In genomic region chr4:25955705-25956104, GRCh38 we compare ENCODE assay signal across 27 cellular contexts.
"Had no signal": no experiment of that assay in that cellular context is flagged by ENCODE, and none has a peak within 500 bp of the region (broad histone marks: within the 10 kb centered on the region; RNA-seq: fewer than 3 reads in every experiment).

No MANE protein-coding gene starts in this region.

- H3K9me3 ChIP-seq: adrenal gland, body of pancreas, colonic mucosa had no signal

- H3K4me3 ChIP-seq: adrenal gland, body of pancreas, colonic mucosa had no signal

- H3K4me1 ChIP-seq: adrenal gland, body of pancreas, colonic mucosa had no signal

- DNase-seq: activated CD4-positive, alpha-beta memory T cell treated with anti-CD3 and anti-CD28 coated beads for 36 hours; activated CD4-positive, alpha-beta T cell treated with anti-CD3 and anti-CD28 coated beads for 1 hour; activated CD4-positive, alpha-beta T cell treated with anti-CD3 and anti-CD28 coated beads for 4 hours; activated CD4-positive, alpha-beta T cell treated with anti-CD3 and anti-CD28 coated beads, Interleukin-2, amount 10 ng/mL, durations not matched to agents 7 days and 5 days; activated CD8-positive, alpha-beta memory T cell treated with anti-CD3 and anti-CD28 coated beads, Interleukin-2, amount 10 ng/mL, durations not matched to agents 7 days and 5 days; activated CD8-positive, alpha-beta memory T cell treated with anti-CD3 and anti-CD28 coated beads, Interleukin-2, amount 50 U/mL, for 4 hours; activated CD8-positive, alpha-beta T cell treated with anti-CD3 and anti-CD28 coated beads, Interleukin-2, amount 10 ng/mL, durations not matched to agents 7 days and 5 days; activated effector memory CD4-positive, alpha-beta T cell treated with anti-CD3 and anti-CD28 coated beads, Interleukin-2, amount 50 U/mL, for 16 hours; activated naive CD4-positive, alpha-beta T cell treated with anti-CD3 and anti-CD28 coated beads for 36 hours; activated naive CD8-positive, alpha-beta T cell treated with anti-CD3 and anti-CD28 coated beads for 36 hours; activated naive CD8-positive, alpha-beta T cell treated with anti-CD3 and anti-CD28 coated beads, Interleukin-2, amount 50 U/mL, for 24 hours; activated T-cell treated with anti-CD3 and anti-CD28 coated beads, Interleukin-2, amount 50 U/mL, for 24 hours; aorta; body of pancreas; caudate nucleus; colonic mucosa; effector CD8-positive, alpha-beta T cell; foreskin fibroblast; head of caudate nucleus; T-helper 1 cell; T-helper 17 cell; T1000 had no signal

- H3K27ac Mint-ChIP-seq: activated CD4-positive, alpha-beta memory T cell treated with anti-CD3 and anti-CD28 coated beads for 36 hours; activated CD4-positive, alpha-beta T cell treated with anti-CD3 and anti-CD28 coated beads, Interleukin-2, amount 10 ng/mL, durations not matched to agents 7 days and 5 days; activated CD8-positive, alpha-beta memory T cell treated with anti-CD3 and anti-CD28 coated beads, Interleukin-2, amount 10 ng/mL, durations not matched to agents 7 days and 5 days; activated CD8-positive, alpha-beta T cell treated with anti-CD3 and anti-CD28 coated beads, Interleukin-2, amount 10 ng/mL, durations not matched to agents 7 days and 5 days; activated naive CD4-positive, alpha-beta T cell treated with anti-CD3 and anti-CD28 coated beads for 36 hours; activated naive CD4-positive, alpha-beta T cell treated with anti-CD3 and anti-CD28 coated beads, Interleukin-2, amount 50 U/mL, for 24 hours; activated naive CD8-positive, alpha-beta T cell treated with anti-CD3 and anti-CD28 coated beads for 36 hours; activated naive CD8-positive, alpha-beta T cell treated with anti-CD3 and anti-CD28 coated beads, Interleukin-2, amount 50 U/mL, for 24 hours; activated T-cell treated with anti-CD3 and anti-CD28 coated beads, Interleukin-2, amount 50 U/mL, for 24 hours; activated T-helper 2 cell treated with anti-CD3 and anti-CD28 coated beads, Interferon-gamma antibody, Interleukin-2, Interleukin-4, amounts not matched to agents 10 μg/mL and 5 μg/mL and 100 μg/mL, durations not matched to agents 14 hours and 24 hours and 36 hours; T-helper 17 cell; T-helper 2 cell treated with Interferon-gamma antibody and Interleukin-4, amounts not matched to agents 5 μg/mL and 100 μg/mL, for 36 hours had no signal

- H3K27ac ChIP-seq: adrenal gland, body of pancreas, colonic mucosa had no signal

- H3K36me3 Mint-ChIP-seq: activated CD4-positive, alpha-beta memory T cell treated with anti-CD3 and anti-CD28 coated beads for 36 hours; activated CD8-positive, alpha-beta memory T cell treated with anti-CD3 and anti-CD28 coated beads, Interleukin-2, amount 10 ng/mL, durations not matched to agents 7 days and 5 days; activated naive CD4-positive, alpha-beta T cell treated with anti-CD3 and anti-CD28 coated beads, Interleukin-2, amount 50 U/mL, for 24 hours; activated naive CD8-positive, alpha-beta T cell treated with anti-CD3 and anti-CD28 coated beads for 36 hours had no signal

- H3K4me3 Mint-ChIP-seq: activated CD4-positive, alpha-beta memory T cell treated with anti-CD3 and anti-CD28 coated beads for 36 hours; activated CD4-positive, alpha-beta T cell treated with anti-CD3 and anti-CD28 coated beads, Interleukin-2, amount 10 ng/mL, durations not matched to agents 7 days and 5 days; activated CD8-positive, alpha-beta memory T cell treated with anti-CD3 and anti-CD28 coated beads, Interleukin-2, amount 10 ng/mL, durations not matched to agents 7 days and 5 days; activated CD8-positive, alpha-beta T cell treated with anti-CD3 and anti-CD28 coated beads, Interleukin-2, amount 10 ng/mL, durations not matched to agents 7 days and 5 days; activated naive CD4-positive, alpha-beta T cell treated with anti-CD3 and anti-CD28 coated beads for 36 hours; activated naive CD4-positive, alpha-beta T cell treated with anti-CD3 and anti-CD28 coated beads, Interleukin-2, amount 50 U/mL, for 24 hours; activated naive CD8-positive, alpha-beta T cell treated with anti-CD3 and anti-CD28 coated beads for 36 hours; activated naive CD8-positive, alpha-beta T cell treated with anti-CD3 and anti-CD28 coated beads, Interleukin-2, amount 50 U/mL, for 24 hours; activated T-cell treated with anti-CD3 and anti-CD28 coated beads, Interleukin-2, amount 50 U/mL, for 24 hours; T-helper 17 cell; T-helper 2 cell treated with Interferon-gamma antibody and Interleukin-4, amounts not matched to agents 5 μg/mL and 100 μg/mL, for 36 hours had no signal

- H3K36me3 ChIP-seq: adrenal gland, colonic mucosa had no signal

- H3K9me3 Mint-ChIP-seq: activated CD4-positive, alpha-beta memory T cell treated with anti-CD3 and anti-CD28 coated beads for 36 hours; activated CD4-positive, alpha-beta T cell treated with anti-CD3 and anti-CD28 coated beads, Interleukin-2, amount 10 ng/mL, durations not matched to agents 7 days and 5 days; activated naive CD4-positive, alpha-beta T cell treated with anti-CD3 and anti-CD28 coated beads for 36 hours; activated naive CD8-positive, alpha-beta T cell treated with anti-CD3 and anti-CD28 coated beads for 36 hours; activated T-cell treated with anti-CD3 and anti-CD28 coated beads, Interleukin-2, amount 50 U/mL, for 24 hours had no signal

- ATAC-seq: activated CD8-positive, alpha-beta memory T cell treated with anti-CD3 and anti-CD28 coated beads, Interleukin-2, amount 10 ng/mL, durations not matched to agents 7 days and 5 days; activated CD8-positive, alpha-beta T cell treated with anti-CD3 and anti-CD28 coated beads, Interleukin-2, amount 10 ng/mL, durations not matched to agents 7 days and 5 days; activated naive CD8-positive, alpha-beta T cell treated with anti-CD3 and anti-CD28 coated beads, Interleukin-2, amount 50 U/mL, for 24 hours; body of pancreas; esophagus mucosa; T-helper 17 cell had no signal

- H3K4me1 Mint-ChIP-seq: activated CD8-positive, alpha-beta memory T cell treated with anti-CD3 and anti-CD28 coated beads, Interleukin-2, amount 10 ng/mL, durations not matched to agents 7 days and 5 days had no signal

- H3K27me3 ChIP-seq: adrenal gland, body of pancreas, colonic mucosa had no signal
